ENCODE assay signal across 7 cellular contexts in the genomic region with DNA sequence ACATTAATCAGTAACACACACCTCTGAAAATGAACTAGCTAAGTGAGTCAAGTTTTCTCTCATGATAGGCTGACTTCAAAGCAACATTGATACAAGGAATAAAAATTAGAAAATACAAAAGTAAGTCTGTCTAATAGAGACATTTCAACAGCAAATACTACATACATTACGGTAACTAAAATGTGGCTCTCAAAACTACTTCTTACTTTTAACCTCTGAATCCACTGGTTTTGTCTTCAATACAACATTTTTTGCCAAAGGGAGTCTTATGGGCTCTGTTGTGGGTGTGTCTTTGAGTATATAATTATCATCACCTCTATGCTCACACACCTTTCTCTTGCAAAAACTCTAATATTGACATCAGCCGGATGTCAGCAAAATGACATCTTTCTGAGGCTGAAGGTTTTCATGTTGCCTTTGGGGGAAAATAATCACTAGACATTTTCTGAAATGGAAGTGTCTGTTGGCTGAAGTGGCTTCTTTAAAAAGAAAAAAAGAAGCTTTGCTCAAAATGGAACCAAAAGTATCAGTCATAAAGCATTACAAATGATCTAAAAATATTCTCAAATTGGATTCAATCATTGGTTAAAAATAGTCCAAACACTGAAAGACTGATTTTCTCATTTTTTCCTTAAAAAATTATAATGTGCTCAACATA. TPM values are rescaled to one million over a fixed set of nuclear protein-coding genes. Genes with fewer than 3 reads are reported as not detected.
DNase-seq lines count a peak whose midpoint lies in the region; ATAC-seq and TF ChIP-seq lines count a peak whose summit lies in the region.

No MANE protein-coding gene starts in this region.

- H3K4me3 ChIP-seq in psoas muscle: no peak overlapping the region

- ATAC-seq in GM18907 (IDR thresholded peaks at IDR 0.05; ENCODE audit: unreplicated experiment) (peak; percentile 18), GM21786 (IDR thresholded peaks at IDR 0.05; ENCODE audit: unreplicated experiment) (peak; percentile 14), psoas muscle (no peak)

- 84 to 96% (median 92%) methylated on average over 2 of the region's 2 CpGs for WGBS in psoas muscle, 3 donors

- DNase-seq in kidney tubule cell (ENCODE audit: low spot score) (peak; percentile 69), GM03348 (ENCODE audit: low spot score) (no peak), psoas muscle (no peak), retina (no peak)

- TF ChIP-seq CTCF in psoas muscle (IDR thresholded peaks at IDR 0.05): no peak

- H3K9me3 ChIP-seq in KOPT-K1 (ENCODE audit: insufficient read depth, low read length, poor library complexity, severe bottlenecking) (peaks cover 27% of the 10 kb centered on the region), psoas muscle (no peaks in the 10 kb centered on the region)

- no peaks in the 10 kb centered on the region for H3K27me3 ChIP-seq in psoas muscle (ENCODE audit: insufficient read depth in 3 of 3, low read length in 2 of 3)

- H3K4me1 ChIP-seq in psoas muscle: peaks cover 13% of the 10 kb centered on the region

- peaks cover 74% of the 10 kb centered on the region for H3K36me3 ChIP-seq in KOPT-K1 (ENCODE audit: insufficient read depth, low read length)
- no peaks in the 10 kb centered on the region for H3K36me3 ChIP-seq in psoas muscle (ENCODE audit: insufficient read depth in 1 of 2, low read depth in 1 of 2)

- H3K27ac ChIP-seq in KOPT-K1 (ENCODE audit: low read depth, low read length, poor library complexity, severe bottlenecking) (peak overlapping the region; percentile 100), psoas muscle (no peak overlapping the region)

- intact Hi-C loops in psoas muscle (cut with DNase I): no loop called here

RNA-seq across cellular contexts. Expression of a gene that starts 41.8 kb away (rescaled TPM):
- 10 to 100 TPM in 2 of 4 donors, 1 to 10 TPM in 2; 9.1 to 16.3 (median 11.1) TPM for total RNA-seq in psoas muscle
- polyA plus RNA-seq in psoas muscle: 10 to 100 TPM; 16.3 to 23.1 (median 17.4) TPM

Comparison
In these comparisons a context has a peak if more than half of its experiments do, and no peak if none do; other contexts are left out.
1. ATAC-seq: peak in GM18907 (single experiment) and GM21786 (single experiment); none in psoas muscle (0 of 4).